15 cellular contexts compared by ENCODE assay signal in genomic region chr11:93653566-93653965, GRCh38. TPM values are rescaled to one million over a fixed set of nuclear protein-coding genes. Genes with fewer than 3 reads are reported as not detected.
DNase-seq lines count a peak whose midpoint lies in the region; ATAC-seq and TF ChIP-seq lines count a peak whose summit lies in the region.
"Had no signal": no experiment of that assay in that cellular context is flagged by ENCODE, and none has a peak within 500 bp of the region (broad histone marks: within the 10 kb centered on the region; RNA-seq: fewer than 3 reads in every experiment).

No MANE protein-coding gene starts in this region.

- DNase-seq in activated T-cell treated with anti-CD3 and anti-CD28 coated beads, Interleukin-2, amount 50 U/mL, for 24 hours: no peak
- DNase-seq in activated T-cell treated with anti-CD3 and anti-CD28 coated beads for 4 hours (no peak), HL-60 (ENCODE audit: low read depth in 1 of 2, low spot score in 1 of 2) (no peak), SK-N-DZ (ENCODE audit: low spot score) (no peak)
- no peak for DNase-seq in activated T-helper 2 cell treated with anti-CD3 and anti-CD28 coated beads, Interferon-gamma antibody, Interleukin-2, Interleukin-4, amounts not matched to agents 10 μg/mL and 5 μg/mL and 100 μg/mL, durations not matched to agents 14 hours and 24 hours and 36 hours (ENCODE audit: low spot score)
- DNase-seq: Calu3; CD8-positive, alpha-beta T cell; DMS79 treated with DMSO at 0.1 percent for 48 hours; GF-D8; HCEC 1CT had no signal

- H3K27ac ChIP-seq in HL-60 (replicated peaks): peak overlapping the region; percentile 72
- H3K27ac ChIP-seq: 22Rv1, BLaER1 had no signal

- H3K9me3 Mint-ChIP-seq in activated T-cell treated with anti-CD3 and anti-CD28 coated beads, Interleukin-2, amount 50 U/mL, for 24 hours: no peaks in the 10 kb centered on the region
- H3K9me3 Mint-ChIP-seq in activated T-helper 2 cell treated with anti-CD3 and anti-CD28 coated beads, Interferon-gamma antibody, Interleukin-2, Interleukin-4, amounts not matched to agents 10 μg/mL and 5 μg/mL and 100 μg/mL, durations not matched to agents 14 hours and 24 hours and 36 hours: no peaks in the 10 kb centered on the region
- H3K9me3 Mint-ChIP-seq: CD8-positive, alpha-beta T cell; GM23338 had no signal

- no peak for ATAC-seq in GM21526 (IDR thresholded peaks at IDR 0.05; ENCODE audit: low FRiP score, unreplicated experiment)
- ATAC-seq in GM21367 (IDR thresholded peaks at IDR 0.05; ENCODE audit: unreplicated experiment): no peak
- ATAC-seq: CD8-positive, alpha-beta T cell; GM23338 had no signal

- H3K27me3 ChIP-seq in HL-60 (ENCODE audit: insufficient read depth, poor library complexity, severe bottlenecking): no peaks in the 10 kb centered on the region
- H3K27me3 ChIP-seq: BLaER1 had no signal

- no peak overlapping the region for H3K4me3 Mint-ChIP-seq in activated T-cell treated with anti-CD3 and anti-CD28 coated beads, Interleukin-2, amount 50 U/mL, for 24 hours
- no peak overlapping the region for H3K4me3 Mint-ChIP-seq in activated T-helper 2 cell treated with anti-CD3 and anti-CD28 coated beads, Interferon-gamma antibody, Interleukin-2, Interleukin-4, amounts not matched to agents 10 μg/mL and 5 μg/mL and 100 μg/mL, durations not matched to agents 14 hours and 24 hours and 36 hours (ENCODE audit: low read depth)
- H3K4me3 Mint-ChIP-seq: CD8-positive, alpha-beta T cell; GM23338 had no signal

- TF ChIP-seq CTCF in HL-60 (IDR thresholded peaks at IDR 0.05; ENCODE audit: insufficient read depth, low read length): no peak

- H3K4me1 Mint-ChIP-seq in activated T-cell treated with anti-CD3 and anti-CD28 coated beads, Interleukin-2, amount 50 U/mL, for 24 hours (ENCODE audit: low read depth): peaks cover 16% of the 10 kb centered on the region
- peaks cover 35% of the 10 kb centered on the region for H3K4me1 Mint-ChIP-seq in activated T-helper 2 cell treated with anti-CD3 and anti-CD28 coated beads, Interferon-gamma antibody, Interleukin-2, Interleukin-4, amounts not matched to agents 10 μg/mL and 5 μg/mL and 100 μg/mL, durations not matched to agents 14 hours and 24 hours and 36 hours (ENCODE audit: low read depth)
- H3K4me1 Mint-ChIP-seq: GM23338 had no signal

- no peaks in the 10 kb centered on the region for H3K36me3 Mint-ChIP-seq in activated T-cell treated with anti-CD3 and anti-CD28 coated beads, Interleukin-2, amount 50 U/mL, for 24 hours (ENCODE audit: low read depth)
- no peaks in the 10 kb centered on the region for H3K36me3 Mint-ChIP-seq in activated T-helper 2 cell treated with anti-CD3 and anti-CD28 coated beads, Interferon-gamma antibody, Interleukin-2, Interleukin-4, amounts not matched to agents 10 μg/mL and 5 μg/mL and 100 μg/mL, durations not matched to agents 14 hours and 24 hours and 36 hours (ENCODE audit: low read depth)
- H3K36me3 Mint-ChIP-seq: CD8-positive, alpha-beta T cell had no signal

- H3K27ac Mint-ChIP-seq in activated T-cell treated with anti-CD3 and anti-CD28 coated beads, Interleukin-2, amount 50 U/mL, for 24 hours: peak overlapping the region; percentile 13
- H3K27ac Mint-ChIP-seq in activated T-helper 2 cell treated with anti-CD3 and anti-CD28 coated beads, Interferon-gamma antibody, Interleukin-2, Interleukin-4, amounts not matched to agents 10 μg/mL and 5 μg/mL and 100 μg/mL, durations not matched to agents 14 hours and 24 hours and 36 hours: peak overlapping the region; percentile 64
- H3K27ac Mint-ChIP-seq: CD8-positive, alpha-beta T cell; GM23338 had no signal

- intact Hi-C loops in activated T-helper 2 cell treated with anti-CD3 and anti-CD28 coated beads, Interferon-gamma antibody, Interleukin-2, Interleukin-4, amounts not matched to agents 10 μg/mL and 5 μg/mL and 100 μg/mL, durations not matched to agents 14 hours and 24 hours and 36 hours (cut with micrococcal nuclease): loop anchor here (2.0 to 5.0 kb wide), 2 partner anchors 15 to 711 kb away; no protein-coding TSS in a partner anchor

- H3K4me3 ChIP-seq in HL-60 (replicated peaks; ENCODE audit: insufficient read depth, low read length): no peak overlapping the region
- H3K4me3 ChIP-seq: BLaER1, GM23338 had no signal

- peaks cover 3% of the 10 kb centered on the region for H3K27me3 Mint-ChIP-seq in activated T-cell treated with anti-CD3 and anti-CD28 coated beads, Interleukin-2, amount 50 U/mL, for 24 hours
- peaks cover 9% of the 10 kb centered on the region for H3K27me3 Mint-ChIP-seq in activated T-helper 2 cell treated with anti-CD3 and anti-CD28 coated beads, Interferon-gamma antibody, Interleukin-2, Interleukin-4, amounts not matched to agents 10 μg/mL and 5 μg/mL and 100 μg/mL, durations not matched to agents 14 hours and 24 hours and 36 hours (ENCODE audit: low read depth)

RNA-seq across cellular contexts. Expression of gene CEP295, which starts 7.9 kb away (rescaled TPM):
- 30.0 and 31.8 TPM in 2 replicates for total RNA-seq in activated T-helper 2 cell treated with anti-CD3 and anti-CD28 coated beads, Interferon-gamma antibody, Interleukin-2, Interleukin-4, amounts not matched to agents 10 μg/mL and 5 μg/mL and 100 μg/mL, durations not matched to agents 14 hours and 24 hours and 36 hours
- polyA plus RNA-seq in SK-N-DZ (2014; cell fraction: cytosol; rRNA removed): 31.2 and 41.7 TPM in 2 replicates
- 49.8 and 65.4 TPM in 2 replicates for polyA plus RNA-seq in SK-N-DZ (2014; cell fraction: nucleus; rRNA removed)
